In the genomic region with DNA sequence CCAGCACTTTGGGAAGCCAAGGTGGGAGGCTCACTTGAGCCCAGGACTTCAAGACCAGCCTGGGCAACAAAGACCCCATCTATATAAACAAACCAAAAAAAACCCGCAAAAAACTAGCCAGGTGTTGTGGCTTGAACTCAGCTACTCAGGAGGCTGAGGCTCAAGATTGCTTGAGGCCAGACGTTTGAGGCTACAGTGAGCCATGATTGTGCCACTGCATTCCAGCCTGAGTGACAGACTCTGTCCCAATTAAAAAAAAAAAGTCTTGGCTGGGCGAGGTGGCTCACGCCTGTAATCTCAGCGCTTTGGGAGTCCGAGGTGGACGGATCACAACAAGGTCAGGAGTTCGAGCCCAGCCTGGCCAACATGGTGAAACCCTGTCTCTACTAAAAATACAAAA, we compare ENCODE assay signal across 1 cellular context.
TF ChIP-seq lines count a peak whose summit lies in the region.

No MANE protein-coding gene starts in this region.

TF ChIP-seq in GM23338, 12 proteins besides CTCF, POLR2A, EP300 and RAD21 (continued from another document):
- TF ChIP-seq, protein P1, sequence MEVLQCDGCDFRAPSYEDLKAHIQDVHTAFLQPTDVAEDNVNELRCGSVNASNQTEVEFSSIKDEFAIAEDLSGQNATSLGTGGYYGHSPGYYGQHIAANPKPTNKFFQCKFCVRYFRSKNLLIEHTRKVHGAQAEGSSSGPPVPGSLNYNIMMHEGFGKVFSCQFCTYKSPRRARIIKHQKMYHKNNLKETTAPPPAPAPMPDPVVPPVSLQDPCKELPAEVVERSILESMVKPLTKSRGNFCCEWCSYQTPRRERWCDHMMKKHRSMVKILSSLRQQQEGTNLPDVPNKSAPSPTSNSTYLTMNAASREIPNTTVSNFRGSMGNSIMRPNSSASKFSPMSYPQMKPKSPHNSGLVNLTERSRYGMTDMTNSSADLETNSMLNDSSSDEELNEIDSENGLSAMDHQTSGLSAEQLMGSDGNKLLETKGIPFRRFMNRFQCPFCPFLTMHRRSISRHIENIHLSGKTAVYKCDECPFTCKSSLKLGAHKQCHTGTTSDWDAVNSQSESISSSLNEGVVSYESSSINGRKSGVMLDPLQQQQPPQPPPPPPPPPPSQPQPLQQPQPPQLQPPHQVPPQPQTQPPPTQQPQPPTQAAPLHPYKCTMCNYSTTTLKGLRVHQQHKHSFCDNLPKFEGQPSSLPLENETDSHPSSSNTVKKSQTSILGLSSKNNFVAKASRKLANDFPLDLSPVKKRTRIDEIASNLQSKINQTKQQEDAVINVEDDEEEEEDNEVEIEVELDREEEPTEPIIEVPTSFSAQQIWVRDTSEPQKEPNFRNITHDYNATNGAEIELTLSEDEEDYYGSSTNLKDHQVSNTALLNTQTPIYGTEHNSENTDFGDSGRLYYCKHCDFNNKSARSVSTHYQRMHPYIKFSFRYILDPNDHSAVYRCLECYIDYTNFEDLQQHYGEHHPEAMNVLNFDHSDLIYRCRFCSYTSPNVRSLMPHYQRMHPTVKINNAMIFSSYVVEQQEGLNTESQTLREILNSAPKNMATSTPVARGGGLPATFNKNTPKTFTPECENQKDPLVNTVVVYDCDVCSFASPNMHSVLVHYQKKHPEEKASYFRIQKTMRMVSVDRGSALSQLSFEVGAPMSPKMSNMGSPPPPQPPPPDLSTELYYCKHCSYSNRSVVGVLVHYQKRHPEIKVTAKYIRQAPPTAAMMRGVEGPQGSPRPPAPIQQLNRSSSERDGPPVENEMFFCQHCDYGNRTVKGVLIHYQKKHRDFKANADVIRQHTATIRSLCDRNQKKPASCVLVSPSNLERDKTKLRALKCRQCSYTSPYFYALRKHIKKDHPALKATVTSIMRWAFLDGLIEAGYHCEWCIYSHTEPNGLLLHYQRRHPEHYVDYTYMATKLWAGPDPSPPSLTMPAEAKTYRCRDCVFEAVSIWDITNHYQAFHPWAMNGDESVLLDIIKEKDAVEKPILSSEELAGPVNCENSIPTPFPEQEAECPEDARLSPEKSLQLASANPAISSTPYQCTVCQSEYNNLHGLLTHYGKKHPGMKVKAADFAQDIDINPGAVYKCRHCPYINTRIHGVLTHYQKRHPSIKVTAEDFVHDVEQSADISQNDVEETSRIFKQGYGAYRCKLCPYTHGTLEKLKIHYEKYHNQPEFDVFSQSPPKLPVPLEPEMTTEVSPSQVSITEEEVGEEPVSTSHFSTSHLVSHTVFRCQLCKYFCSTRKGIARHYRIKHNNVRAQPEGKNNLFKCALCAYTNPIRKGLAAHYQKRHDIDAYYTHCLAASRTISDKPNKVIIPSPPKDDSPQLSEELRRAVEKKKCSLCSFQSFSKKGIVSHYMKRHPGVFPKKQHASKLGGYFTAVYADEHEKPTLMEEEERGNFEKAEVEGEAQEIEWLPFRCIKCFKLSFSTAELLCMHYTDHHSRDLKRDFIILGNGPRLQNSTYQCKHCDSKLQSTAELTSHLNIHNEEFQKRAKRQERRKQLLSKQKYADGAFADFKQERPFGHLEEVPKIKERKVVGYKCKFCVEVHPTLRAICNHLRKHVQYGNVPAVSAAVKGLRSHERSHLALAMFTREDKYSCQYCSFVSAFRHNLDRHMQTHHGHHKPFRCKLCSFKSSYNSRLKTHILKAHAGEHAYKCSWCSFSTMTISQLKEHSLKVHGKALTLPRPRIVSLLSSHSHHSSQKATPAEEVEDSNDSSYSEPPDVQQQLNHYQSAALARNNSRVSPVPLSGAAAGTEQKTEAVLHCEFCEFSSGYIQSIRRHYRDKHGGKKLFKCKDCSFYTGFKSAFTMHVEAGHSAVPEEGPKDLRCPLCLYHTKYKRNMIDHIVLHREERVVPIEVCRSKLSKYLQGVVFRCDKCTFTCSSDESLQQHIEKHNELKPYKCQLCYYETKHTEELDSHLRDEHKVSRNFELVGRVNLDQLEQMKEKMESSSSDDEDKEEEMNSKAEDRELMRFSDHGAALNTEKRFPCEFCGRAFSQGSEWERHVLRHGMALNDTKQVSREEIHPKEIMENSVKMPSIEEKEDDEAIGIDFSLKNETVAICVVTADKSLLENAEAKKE (CRISPR knock-in tag; IDR thresholded peaks at IDR 0.05) = no peak
- TF ChIP-seq POLR2AphosphoS5 (IDR thresholded peaks at IDR 0.05; ENCODE audit: low read depth) (no peak), EZH2 (IDR thresholded peaks at IDR 0.05; ENCODE audit: low read depth, unreplicated experiment) (no peak), NANOG (IDR thresholded peaks at IDR 0.05; ENCODE audit: borderline replicate concordance) (no peak), CREB1 (CRISPR knock-in tag; IDR thresholded peaks at IDR 0.05; ENCODE audit: low read depth) (no peak), ETS1 (IDR thresholded peaks at IDR 0.05) (no peak), JUNB (IDR thresholded peaks at IDR 0.05; ENCODE audit: unreplicated experiment) (no peak)
